ENCODE assay signal across 6 cellular contexts in the genomic region with DNA sequence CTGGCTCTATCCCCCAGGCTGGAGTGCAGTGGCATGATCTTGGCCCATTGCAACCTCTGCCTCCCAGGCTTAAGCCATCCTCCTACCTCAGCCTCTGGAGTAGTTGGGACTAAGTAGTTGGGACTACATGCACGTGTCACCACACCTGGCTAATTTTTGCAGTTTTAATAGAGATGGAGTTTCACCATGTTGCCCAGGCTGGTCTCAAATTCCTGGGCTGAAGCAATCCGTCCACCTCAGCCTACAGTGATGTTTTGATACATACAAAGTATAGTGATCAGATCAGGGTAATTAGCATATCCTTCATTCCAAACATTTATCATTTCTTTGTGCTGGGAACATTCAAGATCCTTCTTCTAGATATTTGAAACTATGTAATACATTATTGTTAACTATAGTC.
"Had no signal": no experiment of that assay in that cellular context is flagged by ENCODE, and none has a peak within 500 bp of the region (broad histone marks: within the 10 kb centered on the region; RNA-seq: fewer than 3 reads in every experiment).

No MANE protein-coding gene starts in this region.

- DNase-seq: IMR-90, KBM-7, KG1 had no signal

- H3K27ac ChIP-seq: HL-60 had no signal

- FAIRE-seq: HepG2, HTR-8/SVneo had no signal

- ATAC-seq: HepG2 had no signal
